4 cellular contexts compared by ENCODE assay signal in genomic region chr11:92981508-92982043, GRCh38. TPM values are rescaled to one million over a fixed set of nuclear protein-coding genes. Genes with fewer than 3 reads are reported as not detected.
"Had no signal": no experiment of that assay in that cellular context is flagged by ENCODE, and none has a peak within 500 bp of the region (broad histone marks: within the 10 kb centered on the region; RNA-seq: fewer than 3 reads in every experiment).

No MANE protein-coding gene starts in this region.

- H3K4me3 ChIP-seq: GM12878 had no signal

- DNase-seq: GDM1, GF-D8 had no signal

- ATAC-seq: GM12878 had no signal

RNA-seq across cellular contexts. Expression of gene MTNR1B, which starts 12.1 kb away (rescaled TPM):
- total RNA-seq: G401, GM12878 had no signal
- polyA plus RNA-seq: GM12878 had no signal
